ENCODE assay signal across 1 cellular context in the genomic region with DNA sequence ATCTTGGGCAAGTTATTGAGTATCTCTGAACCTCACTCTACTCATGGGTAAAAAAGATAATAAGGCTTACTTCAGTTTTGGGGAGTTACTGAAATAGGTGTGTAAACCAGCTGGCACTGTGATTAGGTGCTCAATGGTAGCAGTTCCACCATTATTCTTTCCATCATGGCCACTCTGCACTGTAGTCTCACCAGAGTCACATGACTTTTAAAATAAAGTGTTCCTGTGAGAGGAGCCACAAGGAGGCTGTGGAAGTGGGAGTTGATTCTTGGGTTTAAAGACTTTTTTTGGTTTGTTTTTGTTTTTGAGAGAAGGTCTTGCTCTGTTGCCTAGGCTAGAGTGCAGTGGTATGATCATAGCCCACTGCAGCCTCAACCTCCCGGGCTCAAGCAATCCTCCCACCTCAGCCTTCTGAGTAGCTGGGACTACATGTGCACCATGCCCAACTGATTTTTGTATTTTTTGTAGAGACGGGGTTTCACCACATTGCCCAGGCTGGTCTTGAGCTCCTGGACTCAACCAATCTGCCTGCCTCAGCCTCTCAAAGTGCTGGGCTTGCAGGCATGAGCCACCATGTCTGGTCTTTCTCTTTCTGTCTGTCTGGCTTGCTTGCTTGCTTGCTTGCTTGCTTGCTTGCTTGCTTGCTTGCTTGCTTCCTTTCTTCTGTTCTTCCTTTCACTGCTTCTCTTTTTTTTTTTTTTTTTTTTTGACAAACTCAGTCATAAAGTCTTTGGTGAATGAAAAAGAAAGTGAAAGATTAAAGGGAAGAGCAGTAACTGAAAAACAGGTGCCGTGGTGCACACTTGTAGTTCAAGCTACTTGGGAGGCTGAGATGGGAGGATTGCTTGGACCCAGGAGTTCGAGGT.
TF ChIP-seq lines count a peak whose summit lies in the region.

No MANE protein-coding gene starts in this region.

TF ChIP-seq in K562, 482 proteins besides CTCF, POLR2A, EP300 and RAD21 (continued from another document):
- TF ChIP-seq, protein P1, sequence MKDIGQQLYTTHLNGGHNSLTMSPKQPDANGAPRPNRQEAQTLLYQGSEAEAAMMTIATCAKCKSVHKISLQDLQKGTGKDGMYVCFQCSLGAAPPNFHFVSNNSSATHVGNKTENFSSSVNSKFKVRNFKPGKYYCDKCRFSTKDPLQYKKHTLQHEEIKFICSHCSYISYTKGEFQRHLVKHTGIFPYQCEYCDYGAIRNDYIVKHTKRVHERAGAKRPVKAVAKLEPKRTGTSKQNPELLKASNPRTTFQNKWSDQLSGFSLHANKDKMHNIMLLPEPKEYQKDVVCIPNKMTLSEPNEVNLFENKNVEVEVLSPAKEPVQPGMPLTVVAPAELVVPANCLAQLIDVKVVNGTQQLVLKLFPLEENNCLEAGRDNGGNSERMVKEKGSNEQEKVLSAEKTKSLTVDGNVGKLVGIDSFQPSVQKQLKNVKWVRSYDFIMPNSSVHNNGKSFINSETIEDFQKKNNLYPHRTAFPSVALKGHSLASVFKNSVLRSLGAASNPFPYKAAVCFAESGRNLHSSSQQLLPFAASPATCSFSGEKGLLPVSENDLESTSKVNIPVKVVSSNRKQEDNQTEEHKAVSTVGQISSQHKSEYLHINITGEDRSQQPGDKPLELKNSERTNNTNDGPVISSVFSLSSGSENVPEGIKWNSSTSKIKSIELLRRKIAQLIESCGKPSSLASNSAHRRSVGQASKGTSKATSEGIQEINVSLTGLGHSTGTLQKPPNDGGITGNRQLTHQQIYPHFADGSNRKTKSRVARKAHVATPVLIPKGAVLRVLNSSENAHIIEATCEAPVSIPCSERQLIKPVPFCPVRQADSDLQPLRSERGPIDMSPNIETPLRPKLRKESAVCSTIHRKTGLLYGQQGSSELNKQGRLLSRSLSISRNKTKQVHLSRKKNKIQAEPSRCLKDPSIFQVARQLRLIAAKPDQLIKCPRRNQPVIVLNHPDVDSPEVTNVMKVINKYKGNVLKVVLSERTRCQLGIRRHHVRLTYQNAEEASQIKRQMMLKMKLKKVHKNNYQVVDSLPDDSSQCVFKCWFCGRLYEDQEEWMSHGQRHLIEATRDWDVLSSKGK (CRISPR knock-in tag; IDR thresholded peaks at IDR 0.05): 0 out of 2 replicates have a peak, but pooled peaks have one; percentile 18
- TF ChIP-seq, protein P2, sequence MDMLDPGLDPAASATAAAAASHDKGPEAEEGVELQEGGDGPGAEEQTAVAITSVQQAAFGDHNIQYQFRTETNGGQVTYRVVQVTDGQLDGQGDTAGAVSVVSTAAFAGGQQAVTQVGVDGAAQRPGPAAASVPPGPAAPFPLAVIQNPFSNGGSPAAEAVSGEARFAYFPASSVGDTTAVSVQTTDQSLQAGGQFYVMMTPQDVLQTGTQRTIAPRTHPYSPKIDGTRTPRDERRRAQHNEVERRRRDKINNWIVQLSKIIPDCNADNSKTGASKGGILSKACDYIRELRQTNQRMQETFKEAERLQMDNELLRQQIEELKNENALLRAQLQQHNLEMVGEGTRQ (CRISPR knock-in tag; IDR thresholded peaks at IDR 0.05): peak; percentile 56
- no peak for TF ChIP-seq ZNF133 (CRISPR knock-in tag; IDR thresholded peaks at IDR 0.05)
- TF ChIP-seq NFYB (IDR thresholded peaks at IDR 0.05; ENCODE audit: extremely low read depth, insufficient read length): no peak
- 0 out of 2 replicates have a peak, but pooled peaks have one; percentile 24 for TF ChIP-seq MEF2D (tag; conservative IDR thresholded peaks at IDR 0.05; ENCODE audit: low read depth)
- peak in 1 of 3 experiments; percentile 67 for TF ChIP-seq YY1 (IDR thresholded peaks at IDR 0.05; ENCODE audit: borderline replicate concordance in 1 of 3, control insufficient read depth in 1 of 3, extremely low read depth in 1 of 3, insufficient read depth in 3 of 3, insufficient read length in 1 of 3, insufficient replicate concordance in 2 of 3, low read depth in 1 of 3, low read length in 2 of 3)
- TF ChIP-seq FOXJ3 (CRISPR knock-in tag; IDR thresholded peaks at IDR 0.05): no peak
- TF ChIP-seq ARID2 (IDR thresholded peaks at IDR 0.05): no peak
- TF ChIP-seq TOE1 (IDR thresholded peaks at IDR 0.05; ENCODE audit: borderline replicate concordance): peak; percentile 81; the same call in 1 of the 2 replicates
- no peak for TF ChIP-seq TOE1 (CRISPR knock-in tag; IDR thresholded peaks at IDR 0.05; ENCODE audit: borderline replicate concordance, low read depth)
- TF ChIP-seq SREBF2 (CRISPR knock-in tag; IDR thresholded peaks at IDR 0.05): no peak
- TF ChIP-seq, protein P3, sequence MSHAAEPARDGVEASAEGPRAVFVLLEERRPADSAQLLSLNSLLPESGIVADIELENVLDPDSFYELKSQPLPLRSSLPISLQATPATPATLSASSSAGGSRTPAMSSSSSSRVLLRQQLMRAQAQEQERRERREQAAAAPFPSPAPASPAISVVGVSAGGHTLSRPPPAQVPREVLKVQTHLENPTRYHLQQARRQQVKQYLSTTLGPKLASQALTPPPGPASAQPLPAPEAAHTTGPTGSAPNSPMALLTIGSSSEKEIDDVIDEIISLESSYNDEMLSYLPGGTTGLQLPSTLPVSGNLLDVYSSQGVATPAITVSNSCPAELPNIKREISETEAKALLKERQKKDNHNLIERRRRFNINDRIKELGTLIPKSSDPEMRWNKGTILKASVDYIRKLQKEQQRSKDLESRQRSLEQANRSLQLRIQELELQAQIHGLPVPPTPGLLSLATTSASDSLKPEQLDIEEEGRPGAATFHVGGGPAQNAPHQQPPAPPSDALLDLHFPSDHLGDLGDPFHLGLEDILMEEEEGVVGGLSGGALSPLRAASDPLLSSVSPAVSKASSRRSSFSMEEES (CRISPR knock-in tag; IDR thresholded peaks at IDR 0.05): peak; percentile 93
- peak; percentile 28; the same call in 1 of the 2 replicates for TF ChIP-seq BACH1 (tag; IDR thresholded peaks at IDR 0.05)
- TF ChIP-seq, protein P4, sequence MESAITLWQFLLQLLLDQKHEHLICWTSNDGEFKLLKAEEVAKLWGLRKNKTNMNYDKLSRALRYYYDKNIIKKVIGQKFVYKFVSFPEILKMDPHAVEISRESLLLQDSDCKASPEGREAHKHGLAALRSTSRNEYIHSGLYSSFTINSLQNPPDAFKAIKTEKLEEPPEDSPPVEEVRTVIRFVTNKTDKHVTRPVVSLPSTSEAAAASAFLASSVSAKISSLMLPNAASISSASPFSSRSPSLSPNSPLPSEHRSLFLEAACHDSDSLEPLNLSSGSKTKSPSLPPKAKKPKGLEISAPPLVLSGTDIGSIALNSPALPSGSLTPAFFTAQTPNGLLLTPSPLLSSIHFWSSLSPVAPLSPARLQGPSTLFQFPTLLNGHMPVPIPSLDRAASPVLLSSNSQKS (CRISPR knock-in tag; IDR thresholded peaks at IDR 0.05): no peak
- no peak for TF ChIP-seq NR4A1 (CRISPR knock-in tag; IDR thresholded peaks at IDR 0.05)
- peak; percentile 61; the same call in 1 of the 2 replicates for TF ChIP-seq NR4A1 (tag; IDR thresholded peaks at IDR 0.05)
- TF ChIP-seq, protein P5, sequence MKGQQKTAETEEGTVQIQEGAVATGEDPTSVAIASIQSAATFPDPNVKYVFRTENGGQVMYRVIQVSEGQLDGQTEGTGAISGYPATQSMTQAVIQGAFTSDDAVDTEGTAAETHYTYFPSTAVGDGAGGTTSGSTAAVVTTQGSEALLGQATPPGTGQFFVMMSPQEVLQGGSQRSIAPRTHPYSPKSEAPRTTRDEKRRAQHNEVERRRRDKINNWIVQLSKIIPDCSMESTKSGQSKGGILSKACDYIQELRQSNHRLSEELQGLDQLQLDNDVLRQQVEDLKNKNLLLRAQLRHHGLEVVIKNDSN (CRISPR knock-in tag; IDR thresholded peaks at IDR 0.05): peak; percentile 50; the same call in 1 of the 2 replicates
